In genomic region chr13:42041684-42042035, GRCh38 we compare ENCODE assay signal across 8 cellular contexts. TPM values are rescaled to one million over a fixed set of nuclear protein-coding genes. Genes with fewer than 3 reads are reported as not detected.
A peak's percentile ranks its signal among the peaks of the same experiment; 100 is the strongest.
DNase-seq lines count a peak whose midpoint lies in the region; ATAC-seq, FAIRE-seq and TF ChIP-seq lines count a peak whose summit lies in the region.

No MANE protein-coding gene starts in this region.

- no peak overlapping the region for H2BK20ac ChIP-seq in H1 (ENCODE audit: low read length)

- H3K27me3 Mint-ChIP-seq in activated naive CD4-positive, alpha-beta T cell treated with anti-CD3 and anti-CD28 coated beads, Interleukin-2, amount 50 U/mL, for 24 hours, result no peaks in the 10 kb centered on the region

- H4K5ac ChIP-seq in H1 (ENCODE audit: insufficient read length, low read depth, low read length), result no peak overlapping the region

- H3K9ac ChIP-seq in H1 (replicated peaks in 1 of 4; ENCODE audit: extremely low read depth in 1 of 4, low read depth in 3 of 4, low read length in 3 of 4), result peak overlapping the region in 3 of 4 experiments; percentile 14 to 67 (median 66); a peak in 3 of 7 replicates

- H3K36me3 Mint-ChIP-seq in activated naive CD4-positive, alpha-beta T cell treated with anti-CD3 and anti-CD28 coated beads, Interleukin-2, amount 50 U/mL, for 24 hours, result no peaks in the 10 kb centered on the region

- H4K20me1 ChIP-seq in H1 (replicated peaks in 1 of 2; ENCODE audit: control insufficient read depth in 1 of 2, insufficient read depth in 2 of 2, low read length in 2 of 2), result peaks cover 4 to 8% of the 10 kb centered on the region in 2 experiments

- no peak overlapping the region for H3K14ac ChIP-seq in H1 (ENCODE audit: insufficient read length)

- no peak overlapping the region for H2BK120ac ChIP-seq in H1 (replicated peaks; ENCODE audit: low read depth, low read length)

- H3K4me1 Mint-ChIP-seq in activated naive CD4-positive, alpha-beta T cell treated with anti-CD3 and anti-CD28 coated beads, Interleukin-2, amount 50 U/mL, for 24 hours, result peaks cover 25% of the 10 kb centered on the region

- no peak overlapping the region; the same call in none of the 2 replicates for H2BK12ac ChIP-seq in H1 (ENCODE audit: low read depth, low read length)

- H2AK5ac ChIP-seq in H1 (ENCODE audit: low read depth, low read length), result no peak overlapping the region

- H3K4me3 ChIP-seq in SJCRH30 (peak overlapping the region; percentile 99), H1 (ENCODE audit: extremely low read depth in 1 of 4, insufficient read depth in 2 of 4, low read depth in 3 of 4, low read length in 4 of 4) (peak overlapping the region; percentile 58 to 87 (median 74)), lung (peak overlapping the region; percentile 68), thymus (ENCODE audit: low read length) (peak overlapping the region; percentile 90)

- TF ChIP-seq EP300 in H1 (IDR thresholded peaks at IDR 0.05; ENCODE audit: borderline replicate concordance in 1 of 2, low read depth in 2 of 2, low read length in 2 of 2), result no peak

- H4K8ac ChIP-seq in H1 (ENCODE audit: extremely low read depth, insufficient read depth, low read length), result no peak overlapping the region

- H3K23ac ChIP-seq in H1 (ENCODE audit: insufficient read length), result no peak overlapping the region

- H3K79me2 ChIP-seq in H1 (ENCODE audit: control insufficient read depth in 1 of 2, insufficient read depth in 2 of 2, low read length in 2 of 2), result peaks cover 0 to 15% of the 10 kb centered on the region in 2 experiments; a peak in 2 of 4 replicates

- H3K27me3 ChIP-seq in SJCRH30 (no peaks in the 10 kb centered on the region), H1 (replicated peaks in 1 of 4; ENCODE audit: control insufficient read depth in 3 of 4, extremely low read depth in 1 of 4, insufficient read depth in 3 of 4, low read length in 3 of 4) (peaks cover 6 to 42% (median 22%) of the 10 kb centered on the region in 4 experiments), lung (ENCODE audit: control insufficient read depth, insufficient read depth) (no peaks in the 10 kb centered on the region), thymus (ENCODE audit: control insufficient read depth, insufficient read depth) (peaks cover 16% of the 10 kb centered on the region)

- H4K91ac ChIP-seq in H1 (replicated peaks; ENCODE audit: insufficient read length, low read length), result no peak overlapping the region

- 5% methylated on average over 16 of the region's 16 CpGs; no CpG with 5 or more reads in 1 of the 2 experiments for WGBS in H1 (ENCODE audit: extremely low coverage in 1 of 2, insufficient coverage in 1 of 2, insufficient read length in 1 of 2, insufficient replicate concordance in 2 of 2, low coverage in 1 of 2, low lambda C conversion rate in 2 of 2, missing lambda C conversion rate in 1 of 2), 2 experiments
- 6% methylated on average over 16 of the region's 16 CpGs for WGBS in lung, 2 donors
- 16% methylated on average over 16 of the region's 16 CpGs for WGBS in thymus

- H3K4me3 Mint-ChIP-seq in activated naive CD4-positive, alpha-beta T cell treated with anti-CD3 and anti-CD28 coated beads, Interleukin-2, amount 50 U/mL, for 24 hours, result peak overlapping the region; percentile 89

- no peak overlapping the region for H2BK5ac ChIP-seq in H1 (ENCODE audit: low read depth, low read length)

- no peak overlapping the region for H2BK15ac ChIP-seq in H1 (ENCODE audit: low read length)

- no peak for DNase-seq in activated naive CD4-positive, alpha-beta T cell (lab: John Stamatoyannopoulos, UW)
- DNase-seq in SJCRH30 (peak; percentile 47 to 57), H1 (ENCODE audit: low read depth in 1 of 2, low spot score in 2 of 2) (peak in 1 of 2 experiments; percentile 71), lung (ENCODE audit: low spot score) (peak; percentile 62), GDM1 (lab: John Stamatoyannopoulos, UW) (no peak)

- CTCF ChIA-PET in H1 (lab: Charles Lee; ENCODE audit: partially characterized antibody), result interaction anchor here (0.6 to 1.7 kb wide), 10 partner anchors 12 to 374 kb away, joined by 3 to 6 read pairs (median 3); no protein-coding TSS in a partner anchor

- H3K4me1 ChIP-seq in SJCRH30, result no peaks in the 10 kb centered on the region
- H3K4me1 ChIP-seq in H1 (replicated peaks in 1 of 4; ENCODE audit: control insufficient read depth in 3 of 4, insufficient read depth in 4 of 4, low read length in 3 of 4), result no peaks in the 10 kb centered on the region
- no peaks in the 10 kb centered on the region for H3K4me1 ChIP-seq in lung (ENCODE audit: control insufficient read depth in 2 of 2, insufficient read depth in 2 of 2, low read length in 2 of 2)
- peaks cover 8% of the 10 kb centered on the region for H3K4me1 ChIP-seq in thymus (ENCODE audit: control insufficient read depth, insufficient read depth, low read length)

- FAIRE-seq in H1 (lab: Jason Lieb, UNC), result peak; percentile 85

- no peak overlapping the region for H3K56ac ChIP-seq in H1 (replicated peaks; ENCODE audit: insufficient read length, low read depth, low read length)

- TF ChIP-seq CTCF in H1 (IDR thresholded peaks at IDR 0.05; ENCODE audit: control extremely low read depth in 1 of 3, insufficient read depth in 1 of 3, low read depth in 1 of 3, low read length in 3 of 3) (peak; percentile 36 to 55 (median 43); a peak in 3 of 4 replicates), lung (IDR thresholded peaks at IDR 0.05; ENCODE audit: control extremely low read depth, extremely low read depth) (no peak)

- TF ChIP-seq RAD21 in H1 (IDR thresholded peaks at IDR 0.05 in 1 of 2, conservative IDR thresholded peaks at IDR 0.05 in 1 of 2; ENCODE audit: low read depth in 2 of 2, low read length in 2 of 2), result peak; percentile 45 to 56

- no peak overlapping the region for H3K4ac ChIP-seq in H1 (replicated peaks; ENCODE audit: insufficient read length, low read depth, low read length)

- POLR2A ChIA-PET in H1 (lab: Charles Lee; ENCODE audit: partially characterized antibody), result interaction anchor here (0.8 to 1.9 kb wide), 4 partner anchors 11 to 130 kb away, joined by 3 to 8 read pairs (median 4); partner anchors contain the start of gene VWA8

- peak overlapping the region; percentile 87; the same call in 1 of the 2 replicates for H3K18ac ChIP-seq in H1 (ENCODE audit: extremely low read depth, low read length)

- H3K9me3 ChIP-seq in SJCRH30 (replicated peaks), result no peaks in the 10 kb centered on the region
- H3K9me3 ChIP-seq in H1 (ENCODE audit: insufficient read depth in 2 of 2, low read depth in 1 of 2, low read length in 1 of 2), result no peaks in the 10 kb centered on the region
- H3K9me3 ChIP-seq in lung (ENCODE audit: control insufficient read depth in 2 of 2, insufficient read depth in 1 of 2, low read length in 1 of 2), result no peaks in the 10 kb centered on the region
- no peaks in the 10 kb centered on the region for H3K9me3 ChIP-seq in thymus (ENCODE audit: control insufficient read depth)

- TF ChIP-seq POLR2A in H1 (IDR thresholded peaks at IDR 0.05; ENCODE audit: control extremely low read depth in 1 of 2, low read depth in 2 of 2, low read length in 2 of 2), result no peak

- H2AFZ ChIP-seq in H1 (ENCODE audit: low read length), result no peak overlapping the region

- ATAC-seq in HG03159 (IDR thresholded peaks at IDR 0.05; ENCODE audit: unreplicated experiment), result peak; percentile 27
- ATAC-seq in lung (ENCODE audit: insufficient read depth, low FRiP score), result peak; percentile 16

- no peaks in the 10 kb centered on the region for H3K79me1 ChIP-seq in H1 (ENCODE audit: low read depth, low read length)

- H3K36me3 ChIP-seq in SJCRH30, result no peaks in the 10 kb centered on the region
- H3K36me3 ChIP-seq in H1 (ENCODE audit: control insufficient read depth in 2 of 4, insufficient read depth in 4 of 4, low read length in 3 of 4), result no peaks in the 10 kb centered on the region
- no peaks in the 10 kb centered on the region for H3K36me3 ChIP-seq in lung (ENCODE audit: control insufficient read depth in 2 of 2, insufficient read depth in 2 of 2, low read length in 2 of 2)
- no peaks in the 10 kb centered on the region for H3K36me3 ChIP-seq in thymus (ENCODE audit: control insufficient read depth, insufficient read depth)

- H3K27ac Mint-ChIP-seq in activated naive CD4-positive, alpha-beta T cell treated with anti-CD3 and anti-CD28 coated beads, Interleukin-2, amount 50 U/mL, for 24 hours, result peak overlapping the region; percentile 86

- no peak overlapping the region for H3K27ac ChIP-seq in SJCRH30
- H3K27ac ChIP-seq in H1 (ENCODE audit: low read depth, low read length), result no peak overlapping the region
- peak overlapping the region; percentile 55 to 78 for H3K27ac ChIP-seq in lung (ENCODE audit: low read depth in 1 of 2, low read length in 1 of 2)
- peak overlapping the region; percentile 48 for H3K27ac ChIP-seq in thymus (ENCODE audit: low read depth)

- peaks cover 17% of the 10 kb centered on the region for H3K23me2 ChIP-seq in H1 (ENCODE audit: low read depth, low read length)

- no peaks in the 10 kb centered on the region for H3K9me3 Mint-ChIP-seq in activated naive CD4-positive, alpha-beta T cell treated with anti-CD3 and anti-CD28 coated beads, Interleukin-2, amount 50 U/mL, for 24 hours

- peak overlapping the region; percentile 93 to 95 for H3K4me2 ChIP-seq in H1 (ENCODE audit: insufficient read depth in 1 of 2, low read depth in 2 of 2, low read length in 2 of 2)

TF ChIP-seq in H1, 55 proteins besides CTCF, POLR2A, EP300 and RAD21 (continues in another document):
- TF ChIP-seq TBP (IDR thresholded peaks at IDR 0.05; ENCODE audit: low read depth, low read length) (no peak), CHD2 (IDR thresholded peaks at IDR 0.05; ENCODE audit: low read length) (no peak), PHF8 (conservative IDR thresholded peaks at IDR 0.05; ENCODE audit: low read depth, low read length) (no peak), ASH2L (IDR thresholded peaks at IDR 0.05; ENCODE audit: low read length) (peak; percentile 91), HDAC6 (IDR thresholded peaks at IDR 0.05; ENCODE audit: low read depth, low read length) (no peak), SIN3A (conservative IDR thresholded peaks at IDR 0.05 in 1 of 2, IDR thresholded peaks at IDR 0.05 in 1 of 2; ENCODE audit: low read depth in 1 of 2, low read length in 2 of 2) (0 out of 4 replicates have a peak, but pooled peaks of 1 of the 2 experiments have one; percentile 10), BACH1 (IDR thresholded peaks at IDR 0.05; ENCODE audit: low read length) (no peak)

RNA-seq across cellular contexts. Expression of gene DGKH, which starts 6.8 kb away (rescaled TPM):
- 5.9 and 8.6 TPM in 2 replicates for total RNA-seq in SJCRH30 (2014; rRNA removed; shearing (Covaris generic))
- total RNA-seq in H1 (2021; fragmentation: NEBNext Ultra II Directional; extraction: Animal tissue kit (Norgen Biotek cat#: 25700)), result 5.8 and 7.9 TPM in 2 replicates
- 1.1 and 2.1 TPM in 2 replicates for polyA plus RNA-seq in H1 (2011; rRNA removed)
- polyA plus RNA-seq in H1 (2011; cell fraction: cytosol; rRNA removed), result 2.4 TPM
- polyA plus RNA-seq in H1 (2011; cell fraction: nucleus; rRNA removed), result 3.7 TPM
- 1.7 to 3.3 TPM (median 2.3 TPM) in 4 replicates for polyA plus RNA-seq in H1 (2012, experiment 1 of 2)
- 0.26 TPM for polyA plus RNA-seq in H1 (2012, experiment 2 of 2)
- 2.7 TPM for polyA plus RNA-seq in H1 (2013, experiment 1 of 2)
- polyA plus RNA-seq in H1 (2013, experiment 2 of 2), result 2.4 TPM
- polyA minus RNA-seq in H1 (2011; rRNA and poly(A)+ RNA removed), result 17.0 and 21.3 TPM in 2 replicates
- polyA minus RNA-seq in H1 (2011; cell fraction: cytosol; rRNA and poly(A)+ RNA removed), result 7.1 TPM
- polyA minus RNA-seq in H1 (2011; cell fraction: nucleus; rRNA and poly(A)+ RNA removed), result 23.8 TPM
- 10 to 100 TPM; 18.3 to 33.1 TPM for total RNA-seq in lung
- polyA plus RNA-seq in lung, result 1 to 10 TPM; 2.2 to 4.5 TPM
- polyA plus RNA-seq in thymus, result 5.9 TPM

Comparison
In these comparisons a context has a peak if more than half of its experiments do, and no peak if none do; other contexts are left out.
1. DNase-seq: peak in SJCRH30 (2 of 2) and lung (single experiment); none in activated naive CD4-positive, alpha-beta T cell (0 of 4) and GDM1 (single experiment).
2. H3K27ac ChIP-seq: peak in lung (2 of 2) and thymus (single experiment); none in SJCRH30 (single experiment) and H1 (single experiment).
3. Peak in every context shown above with its lines, with median percentiles within 50 percentile points of each other: H3K4me3 ChIP-seq.